8 cellular contexts compared by ENCODE assay signal in genomic region chr15:23039151-23039916, GRCh38. TPM values are rescaled to one million over a fixed set of nuclear protein-coding genes. Genes with fewer than 3 reads are reported as not detected.
DNase-seq lines count a peak whose midpoint lies in the region; ATAC-seq and TF ChIP-seq lines count a peak whose summit lies in the region.

Gene TUBGCP5, minus strand, starts transcription at chr15:23039569. Its CDS starts 26 bp downstream, at chr15:23039543.

- DNase-seq in GM12864 (ENCODE audit: low read depth) (peak; percentile 96), NCI-H1092 (lab: John Stamatoyannopoulos, UW) (peak; percentile 93), SK-N-SH (peak; percentile 96), glomerular visceral epithelial cell (ENCODE audit: extremely low spot score) (peak; percentile 98), omental fat pad (ENCODE audit: low spot score) (peak; percentile 82)
- DNase-seq in activated naive CD4-positive, alpha-beta T cell treated with anti-CD3 and anti-CD28 coated beads, Interleukin-2, amount 50 U/mL, for 16 hours: peak; percentile 96

- peak within 1 kb of the TSS; percentile 87 for H3K4me2 ChIP-seq in SK-N-SH

- no peak for TF ChIP-seq EP300 in SK-N-SH (IDR thresholded peaks at IDR 0.05; ENCODE audit: borderline replicate concordance in 1 of 2, low read depth in 1 of 2, low read length in 1 of 2)

- H3K27ac ChIP-seq in SK-N-SH (ENCODE audit: low read depth in 2 of 2, low read length in 1 of 2): peak within 1 kb of the TSS; percentile 31 to 89
- peak within 1 kb of the TSS; percentile 70 for H3K27ac ChIP-seq in temporal lobe (ENCODE audit: low read depth, low read length)

- CTCF ChIA-PET in SK-N-SH (lab: Yijun Ruan, JAX): interaction anchor here (0.9 to 1.9 kb wide), 3 partner anchors 9 to 60 kb away, joined by 3 to 5 read pairs (median 4); no protein-coding TSS in a partner anchor

- no peaks in the 10 kb centered on the region for H3F3A ChIP-seq in SK-N-SH (replicated peaks; ENCODE audit: insufficient read depth)

- no peaks in the 10 kb centered on the region for H4K20me1 ChIP-seq in SK-N-SH (ENCODE audit: insufficient read depth)

- H3K4me1 ChIP-seq in SK-N-SH (ENCODE audit: control insufficient read depth in 1 of 2, insufficient read depth in 2 of 2, low read depth in 1 of 2, low read length in 1 of 2): peaks cover 0 to 5% of the 10 kb centered on the region in 2 experiments; a peak in 2 of 4 replicates

- peaks cover 18% of the 10 kb centered on the region for H3K79me2 ChIP-seq in SK-N-SH (ENCODE audit: insufficient read depth)

- H3K4me3 ChIP-seq in GM12864 (ENCODE audit: low read depth, low read length) (peak within 1 kb of the TSS; percentile 68), SK-N-SH (ENCODE audit: low read depth in 2 of 2, low read length in 1 of 2) (peak within 1 kb of the TSS; percentile 75 to 88)

- WGBS in SK-N-SH (ENCODE audit: low lambda C conversion rate): 1% methylated on average over 33 of the region's 92 CpGs

- no peaks in the 10 kb centered on the region for H3K9me2 ChIP-seq in SK-N-SH

- H3K9ac ChIP-seq in SK-N-SH: peak within 1 kb of the TSS; percentile 81

- no peak for TF ChIP-seq RAD21 in SK-N-SH (IDR thresholded peaks at IDR 0.05; ENCODE audit: low read length)

- H3K36me3 ChIP-seq in SK-N-SH (replicated peaks in 1 of 2; ENCODE audit: control insufficient read depth in 1 of 2, insufficient read depth in 2 of 2, low read length in 1 of 2): peaks cover 11% of the 10 kb centered on the region in 2 experiments

- TF ChIP-seq CTCF in GM12864 (IDR thresholded peaks at IDR 0.05; ENCODE audit: low read depth, low read length, missing control alignments): peak; percentile 32
- TF ChIP-seq CTCF in SK-N-SH (IDR thresholded peaks at IDR 0.05): peak; percentile 37; the same call in 1 of the 2 replicates
- no peak for TF ChIP-seq CTCF in omental fat pad (IDR thresholded peaks at IDR 0.05)

- POLR2A ChIA-PET in SK-N-SH (lab: Yijun Ruan, JAX): interaction anchor here (0.6 to 0.9 kb wide), 3 partner anchors 60 to 217 kb away, joined by 3 read pairs; no protein-coding TSS in a partner anchor

- H2AFZ ChIP-seq in SK-N-SH (ENCODE audit: low read depth): peak within 1 kb of the TSS; percentile 92

- no peaks in the 10 kb centered on the region for H3K9me3 ChIP-seq in SK-N-SH

- ATAC-seq in HG02610 (IDR thresholded peaks at IDR 0.05; ENCODE audit: unreplicated experiment) (peak; percentile 97), omental fat pad (ENCODE audit: low FRiP score) (peak; percentile 98)

- no peaks in the 10 kb centered on the region for H3K27me3 ChIP-seq in SK-N-SH (ENCODE audit: insufficient read depth)

TF ChIP-seq in SK-N-SH, 30 proteins besides CTCF, POLR2A, EP300 and RAD21 (continues in another document):
- TF ChIP-seq SIN3A (IDR thresholded peaks at IDR 0.05; ENCODE audit: borderline replicate concordance, low read depth, low read length) (peak; percentile 98), FOSL2 (IDR thresholded peaks at IDR 0.05; ENCODE audit: borderline replicate concordance, low read depth) (no peak), EZH2phosphoT487 (IDR thresholded peaks at IDR 0.05; ENCODE audit: borderline replicate concordance, low read depth) (no peak), JUND (IDR thresholded peaks at IDR 0.05) (no peak), RCOR1 (IDR thresholded peaks at IDR 0.05; ENCODE audit: low read length) (peak; percentile 46; the same call in 1 of the 2 replicates), MAX (IDR thresholded peaks at IDR 0.05; ENCODE audit: low read depth) (peak; percentile 65), RFX5 (IDR thresholded peaks at IDR 0.05; ENCODE audit: low read length) (no peak), RXRA (IDR thresholded peaks at IDR 0.05; ENCODE audit: borderline replicate concordance, low read depth) (no peak), CHD2 (IDR thresholded peaks at IDR 0.05; ENCODE audit: low read length, partially characterized antibody) (peak; percentile 100), NRF1 (IDR thresholded peaks at IDR 0.05; ENCODE audit: low read depth, low read length) (0 out of 2 replicates have a peak, but pooled peaks have one; percentile 4), TEAD4 (IDR thresholded peaks at IDR 0.05; ENCODE audit: borderline replicate concordance, insufficient read depth) (no peak), TAF1 (IDR thresholded peaks at IDR 0.05; ENCODE audit: borderline replicate concordance, low read depth, low read length) (peak; percentile 89), YY1 (IDR thresholded peaks at IDR 0.05; ENCODE audit: low read depth) (peak; percentile 87), USF1 (IDR thresholded peaks at IDR 0.05; ENCODE audit: borderline replicate concordance, low read depth) (no peak), POLR2AphosphoS5 (IDR thresholded peaks at IDR 0.05; ENCODE audit: low read depth, low read length) (peak; percentile 92), ELF1 (IDR thresholded peaks at IDR 0.05) (no peak), NFIC (IDR thresholded peaks at IDR 0.05; ENCODE audit: borderline replicate concordance) (no peak), MEF2A (IDR thresholded peaks at IDR 0.05; ENCODE audit: borderline replicate concordance, low read depth) (no peak)
- TF ChIP-seq, protein P1, sequence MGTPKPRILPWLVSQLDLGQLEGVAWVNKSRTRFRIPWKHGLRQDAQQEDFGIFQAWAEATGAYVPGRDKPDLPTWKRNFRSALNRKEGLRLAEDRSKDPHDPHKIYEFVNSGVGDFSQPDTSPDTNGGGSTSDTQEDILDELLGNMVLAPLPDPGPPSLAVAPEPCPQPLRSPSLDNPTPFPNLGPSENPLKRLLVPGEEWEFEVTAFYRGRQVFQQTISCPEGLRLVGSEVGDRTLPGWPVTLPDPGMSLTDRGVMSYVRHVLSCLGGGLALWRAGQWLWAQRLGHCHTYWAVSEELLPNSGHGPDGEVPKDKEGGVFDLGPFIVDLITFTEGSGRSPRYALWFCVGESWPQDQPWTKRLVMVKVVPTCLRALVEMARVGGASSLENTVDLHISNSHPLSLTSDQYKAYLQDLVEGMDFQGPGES (IDR thresholded peaks at IDR 0.05; ENCODE audit: low read depth, low read length): no peak
- TF ChIP-seq, protein P2, sequence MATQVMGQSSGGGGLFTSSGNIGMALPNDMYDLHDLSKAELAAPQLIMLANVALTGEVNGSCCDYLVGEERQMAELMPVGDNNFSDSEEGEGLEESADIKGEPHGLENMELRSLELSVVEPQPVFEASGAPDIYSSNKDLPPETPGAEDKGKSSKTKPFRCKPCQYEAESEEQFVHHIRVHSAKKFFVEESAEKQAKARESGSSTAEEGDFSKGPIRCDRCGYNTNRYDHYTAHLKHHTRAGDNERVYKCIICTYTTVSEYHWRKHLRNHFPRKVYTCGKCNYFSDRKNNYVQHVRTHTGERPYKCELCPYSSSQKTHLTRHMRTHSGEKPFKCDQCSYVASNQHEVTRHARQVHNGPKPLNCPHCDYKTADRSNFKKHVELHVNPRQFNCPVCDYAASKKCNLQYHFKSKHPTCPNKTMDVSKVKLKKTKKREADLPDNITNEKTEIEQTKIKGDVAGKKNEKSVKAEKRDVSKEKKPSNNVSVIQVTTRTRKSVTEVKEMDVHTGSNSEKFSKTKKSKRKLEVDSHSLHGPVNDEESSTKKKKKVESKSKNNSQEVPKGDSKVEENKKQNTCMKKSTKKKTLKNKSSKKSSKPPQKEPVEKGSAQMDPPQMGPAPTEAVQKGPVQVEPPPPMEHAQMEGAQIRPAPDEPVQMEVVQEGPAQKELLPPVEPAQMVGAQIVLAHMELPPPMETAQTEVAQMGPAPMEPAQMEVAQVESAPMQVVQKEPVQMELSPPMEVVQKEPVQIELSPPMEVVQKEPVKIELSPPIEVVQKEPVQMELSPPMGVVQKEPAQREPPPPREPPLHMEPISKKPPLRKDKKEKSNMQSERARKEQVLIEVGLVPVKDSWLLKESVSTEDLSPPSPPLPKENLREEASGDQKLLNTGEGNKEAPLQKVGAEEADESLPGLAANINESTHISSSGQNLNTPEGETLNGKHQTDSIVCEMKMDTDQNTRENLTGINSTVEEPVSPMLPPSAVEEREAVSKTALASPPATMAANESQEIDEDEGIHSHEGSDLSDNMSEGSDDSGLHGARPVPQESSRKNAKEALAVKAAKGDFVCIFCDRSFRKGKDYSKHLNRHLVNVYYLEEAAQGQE (IDR thresholded peaks at IDR 0.05; ENCODE audit: low read depth, low read length): peak; percentile 26; the same call in 1 of the 2 replicates
- TF ChIP-seq, protein P3, sequence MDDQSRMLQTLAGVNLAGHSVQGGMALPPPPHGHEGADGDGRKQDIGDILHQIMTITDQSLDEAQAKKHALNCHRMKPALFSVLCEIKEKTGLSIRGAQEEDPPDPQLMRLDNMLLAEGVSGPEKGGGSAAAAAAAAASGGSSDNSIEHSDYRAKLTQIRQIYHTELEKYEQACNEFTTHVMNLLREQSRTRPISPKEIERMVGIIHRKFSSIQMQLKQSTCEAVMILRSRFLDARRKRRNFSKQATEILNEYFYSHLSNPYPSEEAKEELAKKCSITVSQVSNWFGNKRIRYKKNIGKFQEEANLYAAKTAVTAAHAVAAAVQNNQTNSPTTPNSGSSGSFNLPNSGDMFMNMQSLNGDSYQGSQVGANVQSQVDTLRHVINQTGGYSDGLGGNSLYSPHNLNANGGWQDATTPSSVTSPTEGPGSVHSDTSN (IDR thresholded peaks at IDR 0.05): no peak

RNA-seq across cellular contexts. Expression of gene TUBGCP5, which starts in this region (rescaled TPM):
- polyA plus RNA-seq in SK-N-SH (2012; rRNA removed): 8.7 and 11.8 TPM in 2 replicates
- 9.8 and 10.1 TPM in 2 replicates for polyA plus RNA-seq in SK-N-SH (2012; cell fraction: cytosol; rRNA removed)
- polyA plus RNA-seq in SK-N-SH (2012; cell fraction: nucleus; rRNA removed): 14.7 and 20.2 TPM in 2 replicates
- total RNA-seq in omental fat pad (10 to 100 TPM in 3 of 4 donors, 1 to 10 TPM in 1; 8.9 to 30.3 (median 15.9) TPM), temporal lobe (26.3 TPM)

Comparison
In these comparisons a context has a peak if more than half of its experiments do, and no peak if none do; other contexts are left out.
1. Peak in every context shown above with its lines: DNase-seq, ATAC-seq, H3K4me3 ChIP-seq and H3K27ac ChIP-seq.
2. CTCF ChIP-seq: peak in GM12864 (single experiment) and SK-N-SH (single experiment); none in omental fat pad (0 of 3).